ENCODE assay signal across 24 cellular contexts in the genomic region with DNA sequence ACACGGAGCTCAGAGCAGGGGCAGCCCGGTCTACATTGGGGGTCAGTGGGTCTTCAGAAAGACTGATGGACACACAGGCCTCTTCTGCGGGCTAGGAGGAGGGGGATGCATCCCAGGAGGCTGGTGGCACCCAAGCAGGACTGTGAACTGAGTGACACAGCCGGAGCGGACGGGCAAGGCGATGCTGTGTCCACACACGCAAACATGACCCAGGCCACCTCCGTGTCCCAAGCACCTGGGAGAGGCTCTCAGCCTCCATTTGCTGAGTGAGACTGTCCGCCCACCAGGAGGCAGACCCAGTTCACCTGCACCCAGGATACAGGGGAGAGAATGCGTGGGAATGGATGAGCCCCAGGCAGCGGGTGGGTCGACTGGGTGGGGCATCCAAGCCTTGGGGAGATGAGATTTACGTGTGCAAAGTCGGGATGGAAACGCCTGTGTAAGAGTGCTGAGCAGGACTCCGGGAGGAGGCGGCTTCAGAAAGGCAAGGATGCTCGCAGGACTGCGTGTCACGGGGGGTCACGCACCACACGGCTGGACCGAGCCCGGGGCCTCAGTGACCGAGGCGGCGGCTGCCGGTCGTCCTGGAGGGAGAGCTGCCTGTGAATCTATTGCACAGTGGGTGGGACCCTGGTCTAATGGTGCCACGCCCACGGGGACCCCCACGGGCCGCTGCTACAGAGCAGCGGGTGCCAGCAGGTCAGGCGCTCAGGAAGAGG.
DNase-seq lines count a peak whose midpoint lies in the region; FAIRE-seq and TF ChIP-seq lines count a peak whose summit lies in the region.
"Had no signal": no experiment of that assay in that cellular context is flagged by ENCODE, and none has a peak within 500 bp of the region (broad histone marks: within the 10 kb centered on the region; RNA-seq: fewer than 3 reads in every experiment).

No MANE protein-coding gene starts in this region.

- H2BK15ac ChIP-seq in H1 (ENCODE audit: low read length): no peak overlapping the region
- no peak overlapping the region for H2BK15ac ChIP-seq in neuronal stem cell (ENCODE audit: low read length)

- no peak for TF ChIP-seq CTCF in H1 (IDR thresholded peaks at IDR 0.05; ENCODE audit: control extremely low read depth in 1 of 3, insufficient read depth in 1 of 3, low read depth in 1 of 3, low read length in 3 of 3)

- H2BK5ac ChIP-seq in H1 (ENCODE audit: low read depth, low read length) (no peak overlapping the region), neuronal stem cell (ENCODE audit: low read length) (peak overlapping the region; percentile 5)

- H4K5ac ChIP-seq in H1 (ENCODE audit: insufficient read length, low read depth, low read length): no peak overlapping the region

- H3K27me3 ChIP-seq in H7 (ENCODE audit: control insufficient read depth, insufficient read depth, low read length) (no peaks in the 10 kb centered on the region), H1 (replicated peaks in 1 of 4; ENCODE audit: control insufficient read depth in 3 of 4, extremely low read depth in 1 of 4, insufficient read depth in 3 of 4, low read length in 3 of 4) (no peaks in the 10 kb centered on the region), neuronal stem cell (ENCODE audit: control insufficient read depth in 3 of 3, insufficient read depth in 3 of 3, low read depth in 1 of 3, low read length in 3 of 3) (no peaks in the 10 kb centered on the region)

- H3K14ac ChIP-seq in H1 (ENCODE audit: insufficient read length) (no peak overlapping the region), neuronal stem cell (ENCODE audit: low read length) (peak overlapping the region; percentile 94)

- H3K27ac ChIP-seq in H1 (ENCODE audit: low read depth, low read length) (no peak overlapping the region), neuronal stem cell (replicated peaks; ENCODE audit: low read length) (no peak overlapping the region)
- H3K27ac ChIP-seq: GM23248, SJSA1 had no signal

- H4K8ac ChIP-seq in H1 (ENCODE audit: extremely low read depth, insufficient read depth, low read length): no peak overlapping the region
- H4K8ac ChIP-seq in neuronal stem cell (ENCODE audit: low read depth, low read length): no peak overlapping the region

- H4K91ac ChIP-seq in H1 (replicated peaks; ENCODE audit: insufficient read length, low read length) (no peak overlapping the region), neuronal stem cell (ENCODE audit: low read depth, low read length, poor library complexity) (no peak overlapping the region)

- H3K9ac ChIP-seq in H1 (replicated peaks in 1 of 4; ENCODE audit: extremely low read depth in 1 of 4, low read depth in 3 of 4, low read length in 3 of 4) (no peak overlapping the region), neuronal stem cell (ENCODE audit: low read depth, low read length, poor library complexity) (no peak overlapping the region)
- H3K9ac ChIP-seq: GM23248 had no signal

- H3K79me1 ChIP-seq in H1 (ENCODE audit: low read depth, low read length) (no peaks in the 10 kb centered on the region), neuronal stem cell (ENCODE audit: low read depth, low read length) (no peaks in the 10 kb centered on the region)

- H2BK120ac ChIP-seq in H1 (replicated peaks; ENCODE audit: low read depth, low read length) (no peak overlapping the region), neuronal stem cell (ENCODE audit: low read depth, low read length) (peak overlapping the region; percentile 61)

- H3K18ac ChIP-seq in H1 (ENCODE audit: extremely low read depth, low read length) (no peak overlapping the region), neuronal stem cell (ENCODE audit: low read length) (peak overlapping the region; percentile 83)

- POLR2A ChIA-PET in H1 (lab: Charles Lee; ENCODE audit: partially characterized antibody): no interaction called here

- no peak for TF ChIP-seq EP300 in H1 (IDR thresholded peaks at IDR 0.05; ENCODE audit: borderline replicate concordance in 1 of 2, low read depth in 2 of 2, low read length in 2 of 2)

- H2BK12ac ChIP-seq in H1 (ENCODE audit: low read depth, low read length): 0 out of 2 replicates have a peak overlapping the region, but pooled peaks have one; percentile 39
- peak overlapping the region; percentile 54 for H2BK12ac ChIP-seq in neuronal stem cell (ENCODE audit: low read length)

- H3K23me2 ChIP-seq in H1 (ENCODE audit: low read depth, low read length): no peaks in the 10 kb centered on the region

- H3K4me3 ChIP-seq in H7 (ENCODE audit: insufficient read depth, low read depth, low read length): no peak overlapping the region
- H3K4me3 ChIP-seq in H1 (ENCODE audit: extremely low read depth in 1 of 4, insufficient read depth in 2 of 4, low read depth in 3 of 4, low read length in 4 of 4): no peak overlapping the region
- no peak overlapping the region for H3K4me3 ChIP-seq in neuronal stem cell (ENCODE audit: low read length in 2 of 2)
- H3K4me3 ChIP-seq: GM23248, K562, SJSA1 had no signal

- H4K20me1 ChIP-seq in H1 (replicated peaks in 1 of 2; ENCODE audit: control insufficient read depth in 1 of 2, insufficient read depth in 2 of 2, low read length in 2 of 2): peaks cover 0 to 5% of the 10 kb centered on the region in 2 experiments

- H3K79me2 ChIP-seq in H1 (ENCODE audit: control insufficient read depth in 1 of 2, insufficient read depth in 2 of 2, low read length in 2 of 2): no peaks in the 10 kb centered on the region

- no peak for TF ChIP-seq RAD21 in H1 (IDR thresholded peaks at IDR 0.05 in 1 of 2, conservative IDR thresholded peaks at IDR 0.05 in 1 of 2; ENCODE audit: low read depth in 2 of 2, low read length in 2 of 2)

- H3K4me1 ChIP-seq in H1 (replicated peaks in 1 of 4; ENCODE audit: control insufficient read depth in 3 of 4, insufficient read depth in 4 of 4, low read length in 3 of 4): peaks cover 0 to 6% (median 3%) of the 10 kb centered on the region in 4 experiments; a peak in 6 of 7 replicates
- peaks cover 0 to 11% of the 10 kb centered on the region in 2 donors for H3K4me1 ChIP-seq in neuronal stem cell (ENCODE audit: control insufficient read depth in 2 of 2, insufficient read depth in 1 of 2, low read depth in 1 of 2, low read length in 2 of 2)
- H3K4me1 ChIP-seq: SJSA1 had no signal

- CTCF ChIA-PET in H1 (lab: Charles Lee; ENCODE audit: partially characterized antibody): interaction anchor here (0.8 to 1.2 kb wide), 3 partner anchors 27 to 54 kb away, joined by 3 read pairs; no protein-coding TSS in a partner anchor

- H3K56ac ChIP-seq in H1 (replicated peaks; ENCODE audit: insufficient read length, low read depth, low read length): no peak overlapping the region

- DNase-seq in H7 (peak; percentile 52), H1 (ENCODE audit: low read depth in 1 of 2, low spot score in 2 of 2) (peak in 1 of 2 experiments; percentile 40), neuronal stem cell (ENCODE audit: low spot score) (no peak), T-helper 1 cell (no peak), epidermal melanocyte (ENCODE audit: insufficient read length, low spot score) (no peak)
- DNase-seq in stimulated activated CD8-positive, alpha-beta memory T cell treated with anti-CD3 and anti-CD28 coated beads, Interleukin-4, amount 100 ng/mL, for 48 hours: no peak
- no peak for DNase-seq in activated CD4-positive, alpha-beta T cell treated with anti-CD3 and anti-CD28 coated beads for 48 hours
- DNase-seq: Calu3, DND-41, GM23248, HCEC 1CT, Kasumi-1, NCI-H1092 treated with DMSO at 0.1 percent for 48 hours, NCI-H1436, NCI-H187, NCI-H2081 treated with DMSO at 0.1 percent for 48 hours, NCI-H446, NCI-H524 treated with DMSO at 0.1 percent for 48 hours, NCI-H774, PC-3, T-cell had no signal

- TF ChIP-seq POLR2A in H1 (IDR thresholded peaks at IDR 0.05; ENCODE audit: control extremely low read depth in 1 of 2, low read depth in 2 of 2, low read length in 2 of 2): no peak

- H3K4ac ChIP-seq in H1 (replicated peaks; ENCODE audit: insufficient read length, low read depth, low read length): no peak overlapping the region
- no peak overlapping the region for H3K4ac ChIP-seq in neuronal stem cell (ENCODE audit: low read length)

- H2AK5ac ChIP-seq in H1 (ENCODE audit: low read depth, low read length) (no peak overlapping the region), neuronal stem cell (ENCODE audit: low read depth, low read length) (peak overlapping the region; percentile 99)

- H2BK20ac ChIP-seq in H1 (ENCODE audit: low read length): no peak overlapping the region

- 93% methylated on average over 24 of the region's 36 CpGs; no CpG with 5 or more reads in 1 of the 2 experiments for WGBS in H1 (ENCODE audit: extremely low coverage in 1 of 2, insufficient coverage in 1 of 2, insufficient read length in 1 of 2, insufficient replicate concordance in 2 of 2, low coverage in 1 of 2, low lambda C conversion rate in 2 of 2, missing lambda C conversion rate in 1 of 2), 2 experiments
- no CpG with 5 or more reads among the region's 36 CpGs for WGBS in neuronal stem cell (ENCODE audit: extremely low coverage in 2 of 2, insufficient read length in 2 of 2, insufficient replicate concordance in 1 of 2), 2 donors

- H3K23ac ChIP-seq in H1 (ENCODE audit: insufficient read length): no peak overlapping the region
- H3K23ac ChIP-seq in neuronal stem cell (ENCODE audit: low read depth, low read length, poor library complexity): peak overlapping the region; percentile 71

- peaks cover 10 to 17% of the 10 kb centered on the region in 2 experiments for H3K9me3 ChIP-seq in H1 (ENCODE audit: insufficient read depth in 2 of 2, low read depth in 1 of 2, low read length in 1 of 2)
- H3K9me3 ChIP-seq in neuronal stem cell (replicated peaks in 1 of 2; ENCODE audit: control insufficient read depth in 2 of 2, insufficient read depth in 1 of 2, low read depth in 1 of 2, low read length in 2 of 2): peaks cover 0 to 12% of the 10 kb centered on the region in 2 donors
- H3K9me3 ChIP-seq: SJSA1 had no signal

- H3K36me3 ChIP-seq in H7 (replicated peaks; ENCODE audit: control insufficient read depth, insufficient read depth, low read length): no peaks in the 10 kb centered on the region
- no peaks in the 10 kb centered on the region; a peak in 1 of 8 replicates for H3K36me3 ChIP-seq in H1 (ENCODE audit: control insufficient read depth in 2 of 4, insufficient read depth in 4 of 4, low read length in 3 of 4)
- H3K36me3 ChIP-seq in neuronal stem cell (replicated peaks in 1 of 2; ENCODE audit: control insufficient read depth in 2 of 2, insufficient read depth in 2 of 2, low read length in 2 of 2): no peaks in the 10 kb centered on the region
- H3K36me3 ChIP-seq: SJSA1 had no signal

- no peak overlapping the region for H3K4me2 ChIP-seq in H1 (ENCODE audit: insufficient read depth in 1 of 2, low read depth in 2 of 2, low read length in 2 of 2)
- H3K4me2 ChIP-seq in neuronal stem cell (ENCODE audit: insufficient read depth, low read length, poor library complexity, severe bottlenecking): no peak overlapping the region

- H2AFZ ChIP-seq in H1 (ENCODE audit: low read length): no peak overlapping the region
- H2AFZ ChIP-seq in neuronal stem cell (ENCODE audit: low read length): no peak overlapping the region
- H2AFZ ChIP-seq: GM23248 had no signal

- FAIRE-seq in H1 (lab: Jason Lieb, UNC): no peak
- FAIRE-seq: GM12892, K562 had no signal

TF ChIP-seq in H1, 55 proteins besides CTCF, POLR2A, EP300 and RAD21 (continues in another document):
- TF ChIP-seq SP4 (IDR thresholded peaks at IDR 0.05; ENCODE audit: low read length) (no peak), GABPA (IDR thresholded peaks at IDR 0.05; ENCODE audit: borderline replicate concordance, insufficient read depth, low read length) (no peak)
